ENCODE assay signal across 1 cellular context in the genomic region with DNA sequence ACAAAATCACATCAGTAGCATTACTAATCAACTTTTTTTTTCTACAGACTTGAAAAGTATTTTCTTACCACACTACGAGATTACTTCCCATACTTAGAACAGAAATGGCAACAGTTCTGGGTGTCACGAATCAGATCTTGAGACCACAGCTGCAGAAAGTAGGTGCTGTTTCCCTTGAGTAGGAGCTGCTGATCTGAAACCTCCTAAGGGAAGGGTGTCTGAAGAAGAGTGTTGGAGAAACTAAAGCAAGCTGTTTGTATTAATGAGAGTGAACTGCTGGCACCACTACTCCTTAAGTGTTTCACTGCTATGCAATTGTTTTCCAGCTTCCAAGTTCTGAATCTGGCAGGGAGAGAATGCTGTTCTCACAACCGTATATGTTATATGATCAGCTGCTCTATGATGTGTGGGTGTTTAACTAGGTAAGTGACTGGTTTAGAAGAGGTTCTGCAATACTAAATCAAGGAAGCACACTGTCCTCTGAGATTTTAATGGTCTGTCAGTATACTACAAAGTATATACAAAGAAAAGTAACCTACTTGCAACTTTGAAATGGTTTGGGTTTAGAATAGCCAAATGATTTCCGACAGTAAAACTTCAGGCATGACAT.
TF ChIP-seq lines count a peak whose summit lies in the region.

No MANE protein-coding gene starts in this region.

TF ChIP-seq in HEK293, 187 proteins besides CTCF, POLR2A, EP300 and RAD21 (continued from another document):
- TF ChIP-seq ZFHX2 (tag by site-specific recombination; conservative IDR thresholded peaks at IDR 0.05) (peak; percentile 59), ZNF175 (tag by site-specific recombination; IDR thresholded peaks at IDR 0.05) (no peak), YY2 (tag by site-specific recombination; IDR thresholded peaks at IDR 0.05) (no peak), ZNF239 (tag by site-specific recombination; IDR thresholded peaks at IDR 0.05) (no peak), MEIS1 (CRISPR knock-in tag; IDR thresholded peaks at IDR 0.05; ENCODE audit: borderline replicate concordance) (no peak), EGR2 (tag by site-specific recombination; IDR thresholded peaks at IDR 0.05; ENCODE audit: low read depth) (0 out of 2 replicates have a peak, but pooled peaks have one; percentile 13)
- TF ChIP-seq, protein P1, sequence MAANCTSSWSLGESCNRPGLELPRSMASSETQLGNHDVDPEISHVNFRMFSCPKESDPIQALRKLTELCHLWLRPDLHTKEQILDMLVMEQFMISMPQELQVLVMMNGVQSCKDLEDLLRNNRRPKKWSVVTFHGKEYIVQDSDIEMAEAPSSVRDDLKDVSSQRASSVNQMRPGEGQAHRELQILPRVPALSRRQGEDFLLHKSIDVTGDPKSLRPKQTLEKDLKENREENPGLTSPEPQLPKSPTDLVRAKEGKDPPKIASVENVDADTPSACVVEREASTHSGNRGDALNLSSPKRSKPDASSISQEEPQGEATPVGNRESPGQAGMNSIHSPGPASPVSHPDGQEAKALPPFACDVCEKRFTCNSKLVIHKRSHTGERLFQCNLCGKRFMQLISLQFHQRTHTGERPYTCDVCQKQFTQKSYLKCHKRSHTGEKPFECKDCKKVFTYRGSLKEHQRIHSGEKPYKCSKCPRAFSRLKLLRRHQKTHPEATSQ (tag by site-specific recombination; IDR thresholded peaks at IDR 0.05), result no peak
